ENCODE assay signal across 17 cellular contexts in genomic region chr11:130114281-130114680, GRCh38. TPM values are rescaled to one million over a fixed set of nuclear protein-coding genes. Genes with fewer than 3 reads are reported as not detected.
DNase-seq lines count a peak whose midpoint lies in the region; ATAC-seq and TF ChIP-seq lines count a peak whose summit lies in the region.
"Had no signal": no experiment of that assay in that cellular context is flagged by ENCODE, and none has a peak within 500 bp of the region (broad histone marks: within the 10 kb centered on the region; RNA-seq: fewer than 3 reads in every experiment).

No MANE protein-coding gene starts in this region.

- no peak for TF ChIP-seq EP300 in tibial nerve (IDR thresholded peaks at IDR 0.05)

- H3K4me3 ChIP-seq in OCI-LY7 (ENCODE audit: low read depth, low read length, poor library complexity, severe bottlenecking), result no peak overlapping the region
- H3K4me3 ChIP-seq in dorsolateral prefrontal cortex, result no peak overlapping the region
- no peak overlapping the region for H3K4me3 ChIP-seq in tibial nerve
- H3K4me3 ChIP-seq: BLaER1 had no signal

- no peaks in the 10 kb centered on the region for H3K9me2 ChIP-seq in OCI-LY7 (ENCODE audit: insufficient read depth, low read length)

- H3K4me1 ChIP-seq in OCI-LY7 (ENCODE audit: insufficient read depth, low read length, poor library complexity, severe bottlenecking), result peaks cover 56% of the 10 kb centered on the region
- peaks cover 0 to 17% (median 7%) of the 10 kb centered on the region in 4 donors for H3K4me1 ChIP-seq in tibial nerve

- peaks cover 46% of the 10 kb centered on the region for H3K79me2 ChIP-seq in OCI-LY7 (ENCODE audit: insufficient read depth, low read depth, low read length)

- H2AFZ ChIP-seq in OCI-LY7 (ENCODE audit: low read length), result no peak overlapping the region

- TF ChIP-seq CTCF in OCI-LY7 (conservative IDR thresholded peaks at IDR 0.05; ENCODE audit: low read length) (peak; percentile 26; the same call in 1 of the 2 replicates), dorsolateral prefrontal cortex (IDR thresholded peaks at IDR 0.05 in 54 of 56, conservative IDR thresholded peaks at IDR 0.05 in 2 of 56; ENCODE audit: low read depth in 1 of 56, partially characterized antibody in 56 of 56) (no peak), tibial nerve (IDR thresholded peaks at IDR 0.05) (no peak)

- H3K9me3 ChIP-seq in OCI-LY7 (ENCODE audit: low read length), result no peaks in the 10 kb centered on the region; the same call in 1 of the 2 replicates
- H3K9me3 ChIP-seq in tibial nerve, result no peaks in the 10 kb centered on the region
- H3K9me3 ChIP-seq: BLaER1 had no signal

- peaks cover 15% of the 10 kb centered on the region for H3K27me3 Mint-ChIP-seq in activated CD4-positive, alpha-beta T cell treated with anti-CD3 and anti-CD28 coated beads, Interleukin-2, amount 10 ng/mL, durations not matched to agents 24 days and 14 days

- CTCF ChIA-PET in OCI-LY7 (lab: Charles Lee; ENCODE audit: unreplicated experiment), result interaction anchor here (0.5 to 1.6 kb wide), 3 partner anchors 18 to 125 kb away, joined by 3 to 4 read pairs (median 3); no protein-coding TSS in a partner anchor

- no peaks in the 10 kb centered on the region for H3K9me3 Mint-ChIP-seq in activated CD4-positive, alpha-beta T cell treated with anti-CD3 and anti-CD28 coated beads, Interleukin-2, amount 10 ng/mL, durations not matched to agents 24 days and 14 days
- H3K9me3 Mint-ChIP-seq: HFFc6 had no signal

- H3K36me3 ChIP-seq in OCI-LY7 (ENCODE audit: insufficient read depth, low read length) (peaks cover 79% of the 10 kb centered on the region), tibial nerve (peaks cover 0 to 36% (median 0%) of the 10 kb centered on the region in 3 donors)

- no peak overlapping the region for H3K4me3 Mint-ChIP-seq in activated CD4-positive, alpha-beta T cell treated with anti-CD3 and anti-CD28 coated beads, Interleukin-2, amount 10 ng/mL, durations not matched to agents 24 days and 14 days
- H3K4me3 Mint-ChIP-seq: HFFc6 had no signal

- H3K36me3 Mint-ChIP-seq in activated CD4-positive, alpha-beta T cell treated with anti-CD3 and anti-CD28 coated beads, Interleukin-2, amount 10 ng/mL, durations not matched to agents 24 days and 14 days (ENCODE audit: low read depth), result peaks cover 2% of the 10 kb centered on the region

- peaks cover 12% of the 10 kb centered on the region; the same call in 1 of the 2 replicates for H4K20me1 ChIP-seq in OCI-LY7 (ENCODE audit: insufficient read depth, low read length)
- H4K20me1 ChIP-seq: BLaER1 had no signal

- POLR2A ChIA-PET in OCI-LY7 (lab: Charles Lee), result interaction anchor here (0.7 to 1.6 kb wide), 8 partner anchors 13 to 164 kb away, joined by 3 to 8 read pairs (median 4); no protein-coding TSS in a partner anchor

- no peaks in the 10 kb centered on the region for H3K27me3 ChIP-seq in dorsolateral prefrontal cortex
- H3K27me3 ChIP-seq in tibial nerve, result no peaks in the 10 kb centered on the region
- H3K27me3 ChIP-seq: BLaER1 had no signal

- peak; percentile 50 for ATAC-seq in left lobe of liver
- ATAC-seq in HG02623 (IDR thresholded peaks at IDR 0.05; ENCODE audit: unreplicated experiment), result no peak
- no peak for ATAC-seq in HG03196 (IDR thresholded peaks at IDR 0.05; ENCODE audit: unreplicated experiment)
- ATAC-seq: Panc1 had no signal

- H3K4me1 Mint-ChIP-seq in activated CD4-positive, alpha-beta T cell treated with anti-CD3 and anti-CD28 coated beads, Interleukin-2, amount 10 ng/mL, durations not matched to agents 24 days and 14 days, result peaks cover 13% of the 10 kb centered on the region

- DNase-seq in activated CD4-positive, alpha-beta T cell treated with anti-CD3 and anti-CD28 coated beads, Interleukin-2, amount 10 ng/mL, durations not matched to agents 24 days and 14 days, result peak; percentile 48
- DNase-seq in activated CD4-positive, alpha-beta T cell treated with anti-CD3 and anti-CD28 coated beads, Interleukin-2, amount 50 U/mL, for 1 hour, result no peak
- DNase-seq in OCI-LY7 (ENCODE audit: low spot score) (peak; percentile 28), left lobe of liver (ENCODE audit: low spot score) (no peak), dorsolateral prefrontal cortex (no peak), tibial nerve (ENCODE audit: low spot score in 2 of 2) (no peak)
- DNase-seq: DMS 273 treated with DMSO at 0.1 percent for 48 hours, GF-D8, HFFc6, NCI-H1930, NCI-H446 treated with DMSO at 0.1 percent for 48 hours had no signal

- no peak overlapping the region for H3K27ac Mint-ChIP-seq in activated CD4-positive, alpha-beta T cell treated with anti-CD3 and anti-CD28 coated beads, Interleukin-2, amount 10 ng/mL, durations not matched to agents 24 days and 14 days
- H3K27ac Mint-ChIP-seq: HFFc6 had no signal

- H3K27ac ChIP-seq in OCI-LY7 (ENCODE audit: low read depth, low read length, poor library complexity, severe bottlenecking) (peak overlapping the region; percentile 35), dorsolateral prefrontal cortex (no peak overlapping the region), tibial nerve (no peak overlapping the region)
- H3K27ac ChIP-seq: BLaER1 had no signal

- 88 to 96% methylated on average over 5 of the region's 5 CpGs for WGBS in tibial nerve, 2 donors

- BruUV-seq in OCI-LY7 (replicated peaks; lab: Mats Ljungman, UMichigan), result no TSS peak

- TF ChIP-seq POLR2A in tibial nerve (IDR thresholded peaks at IDR 0.05), result no peak

- H3K4me2 ChIP-seq in OCI-LY7 (ENCODE audit: low read length), result peak overlapping the region; percentile 30

- intact Hi-C loops in activated CD4-positive, alpha-beta T cell treated with anti-CD3 and anti-CD28 coated beads, Interleukin-2, amount 10 ng/mL, durations not matched to agents 24 days and 14 days (cut with micrococcal nuclease), result no loop called here
- intact Hi-C loops in OCI-LY7 (cut with micrococcal nuclease; ENCODE audit: unreplicated experiment), result no loop called here
- intact Hi-C loops in dorsolateral prefrontal cortex (cut with DNase I), result no loop called here

RNA-seq across cellular contexts. Expression of gene APLP2, which starts 44.6 kb away (rescaled TPM):
- total RNA-seq in activated CD4-positive, alpha-beta T cell treated with anti-CD3 and anti-CD28 coated beads, Interleukin-2, amount 10 ng/mL, durations not matched to agents 24 days and 14 days, result 44.9 and 46.4 TPM in 2 replicates
- total RNA-seq in OCI-LY7 (2014; rRNA removed; shearing (Covaris generic)), result 144 and 147 TPM in 2 replicates
- 279 and 284 TPM in 2 replicates for total RNA-seq in OCI-LY7 (2022)
- 214 TPM for total RNA-seq in left lobe of liver
- total RNA-seq in dorsolateral prefrontal cortex, result 100 to 1,000 TPM; 165 to 404 (median 324) TPM
- 100 to 1,000 TPM; 200 to 229 (median 212) TPM for total RNA-seq in tibial nerve

RNA-seq across cellular contexts. Expression of gene ST14, which starts 45.3 kb away (rescaled TPM):
- total RNA-seq in activated CD4-positive, alpha-beta T cell treated with anti-CD3 and anti-CD28 coated beads, Interleukin-2, amount 10 ng/mL, durations not matched to agents 24 days and 14 days, result 0.14 TPM in 1 of 2 replicates, not detected in the other
- 110 and 135 TPM in 2 replicates for total RNA-seq in OCI-LY7 (2014; rRNA removed; shearing (Covaris generic))
- total RNA-seq in OCI-LY7 (2022), result 98.0 and 109 TPM in 2 replicates
- 3.7 TPM for total RNA-seq in left lobe of liver
- total RNA-seq in dorsolateral prefrontal cortex, result 1 to 10 TPM in 104 of 120 experiments, under 1 TPM in 16; 0.36 to 8.6 (median 1.7) TPM
- total RNA-seq in tibial nerve, result 10 to 100 TPM in 1 of 4 donors, 1 to 10 TPM in 3; 1.5 to 10.8 (median 2.6) TPM
- total RNA-seq: A172, Daoy, HFFc6 had no signal

Comparison
In these comparisons a context has a peak if more than half of its experiments do, and no peak if none do; other contexts are left out.
1. DNase-seq: peak in activated CD4-positive, alpha-beta T cell treated with anti-CD3 and anti-CD28 coated beads, Interleukin-2, amount 10 ng/mL, durations not matched to agents 24 days and 14 days (single experiment) and OCI-LY7 (single experiment); none in activated CD4-positive, alpha-beta T cell treated with anti-CD3 and anti-CD28 coated beads, Interleukin-2, amount 50 U/mL, for 1 hour (single experiment), left lobe of liver (single experiment), dorsolateral prefrontal cortex (0 of 10) and tibial nerve (0 of 2).
2. RNA of gene ST14, which starts 45.3 kb away (total RNA-seq): 98.0 to 135 TPM in OCI-LY7; 3.7 TPM in left lobe of liver (single experiment), 1.5 to 10.8 TPM in tibial nerve, 0.36 to 8.6 TPM in dorsolateral prefrontal cortex and 0.14 TPM in activated CD4-positive, alpha-beta T cell treated with anti-CD3 and anti-CD28 coated beads, Interleukin-2, amount 10 ng/mL, durations not matched to agents 24 days and 14 days; every median in the first group is over 4 times any median in the second.